ENCODE assay signal across 13 cellular contexts in genomic region chr11:61153593-61154090, GRCh38. TPM values are rescaled to one million over a fixed set of nuclear protein-coding genes. Genes with fewer than 3 reads are reported as not detected.
DNase-seq lines count a peak whose midpoint lies in the region; ATAC-seq and TF ChIP-seq lines count a peak whose summit lies in the region.
"Had no signal": no experiment of that assay in that cellular context is flagged by ENCODE, and none has a peak within 500 bp of the region (broad histone marks: within the 10 kb centered on the region; RNA-seq: fewer than 3 reads in every experiment).

No MANE protein-coding gene starts in this region.

- DNase-seq in LHCN-M2 (ENCODE audit: low read depth) (peak; percentile 43), choroid plexus epithelial cell (ENCODE audit: low read depth) (peak; percentile 45), lower lobe of right lung (no peak), stomach (no peak), ACHN (no peak), RPMI8226 (no peak), NCI-H2081 treated with DMSO at 0.1 percent for 48 hours (lab: John Stamatoyannopoulos, UW) (no peak)
- DNase-seq: activated CD4-positive, alpha-beta T cell treated with anti-CD3 and anti-CD28 coated beads, Interleukin-2, amount 50 U/mL, for 4 hours; NCI-H146; SHP77 had no signal

- no peak for TF ChIP-seq EP300 in stomach (IDR thresholded peaks at IDR 0.05)

- H3K36me3 ChIP-seq in lower lobe of right lung (peaks cover 3% of the 10 kb centered on the region), stomach (peaks cover 0 to 6% (median 0%) of the 10 kb centered on the region in 4 donors)
- H3K36me3 ChIP-seq: neutrophil had no signal

- no peak for TF ChIP-seq CTCF in choroid plexus epithelial cell (conservative IDR thresholded peaks at IDR 0.05; ENCODE audit: low read depth, low read length)
- no peak for TF ChIP-seq CTCF in lower lobe of right lung (IDR thresholded peaks at IDR 0.05)
- no peak for TF ChIP-seq CTCF in stomach (IDR thresholded peaks at IDR 0.05)

- H3K4me3 ChIP-seq in choroid plexus epithelial cell (ENCODE audit: low read depth, low read length), result no peak overlapping the region
- no peak overlapping the region for H3K4me3 ChIP-seq in lower lobe of right lung
- no peak overlapping the region for H3K4me3 ChIP-seq in stomach

- 46 to 84% (median 76%) methylated on average over 2 of the region's 2 CpGs for WGBS in stomach, 5 donors

- no peaks in the 10 kb centered on the region for H3K9me3 ChIP-seq in lower lobe of right lung
- H3K9me3 ChIP-seq in stomach, result peaks cover 0 to 7% (median 0%) of the 10 kb centered on the region in 4 donors
- H3K9me3 ChIP-seq: neutrophil had no signal

- H3K27me3 ChIP-seq in lower lobe of right lung (ENCODE audit: low read depth) (no peaks in the 10 kb centered on the region), stomach (no peaks in the 10 kb centered on the region)
- H3K27me3 ChIP-seq: neutrophil had no signal

- H3K4me1 ChIP-seq in lower lobe of right lung (peaks cover 58% of the 10 kb centered on the region), stomach (peaks cover 57 to 90% (median 76%) of the 10 kb centered on the region in 4 donors)

- no peak for TF ChIP-seq POLR2A in stomach (IDR thresholded peaks at IDR 0.05)

- H3K27ac ChIP-seq in lower lobe of right lung (peak overlapping the region; percentile 64), stomach (peak overlapping the region; percentile 60 to 88 (median 79))
- H3K27ac ChIP-seq: neutrophil had no signal

- intact Hi-C loops in lower lobe of right lung (cut with DNase I), result no loop called here
- intact Hi-C loops in stomach (cut with DNase I; ENCODE audit: low total_unique reads), result no loop called here

- in situ Hi-C loops in ACHN (cut with HindIII; ENCODE audit: low pct_ligation_motif_present, low pct_unique_long_range_greater_than_20kb, low sequenced_read_pairs), result no loop called here

- ATAC-seq in lower lobe of right lung (peak in 1 of 2 donors; percentile 7), HG02884 (IDR thresholded peaks at IDR 0.05; ENCODE audit: unreplicated experiment) (no peak)

RNA-seq across cellular contexts. Expression of gene VPS37C, which starts 7.6 kb away (rescaled TPM):
- total RNA-seq in LHCN-M2 (2014; rRNA removed), result 12.8 and 14.1 TPM in 2 replicates
- polyA plus RNA-seq in LHCN-M2 (2012), result 13.4 TPM
- total RNA-seq in lower lobe of right lung, result 39.7 TPM
- 10 to 100 TPM in 4 of 5 donors, 1 to 10 TPM in 1; 6.4 to 53.6 (median 37.1) TPM for total RNA-seq in stomach
- 10 to 100 TPM; 13.8 to 28.4 (median 26.9) TPM for polyA plus RNA-seq in stomach

RNA-seq across cellular contexts. Expression of gene PGA3, which starts 49.7 kb away (rescaled TPM):
- 1.0 and 4.4 TPM in 2 replicates for total RNA-seq in LHCN-M2 (2014; rRNA removed)
- polyA plus RNA-seq in LHCN-M2 (2012), result 1.7 TPM
- 1.3 TPM for total RNA-seq in lower lobe of right lung
- total RNA-seq in stomach, result over 10,000 TPM in 2 of 5 donors, 1,000 to 10,000 TPM in 1, 100 to 1,000 TPM in 2; 367 to 55,790 (median 1,114) TPM
- polyA plus RNA-seq in stomach, result over 10,000 TPM; 23,067 to 73,485 (median 39,030) TPM
- total RNA-seq: H4 had no signal

RNA-seq across cellular contexts. Expression of gene CD5, which starts 51.4 kb away (rescaled TPM):
- total RNA-seq in LHCN-M2 (2014; rRNA removed) (not detected in 2 replicates), lower lobe of right lung (3.5 TPM), stomach (10 to 100 TPM in 1 of 5 donors, 1 to 10 TPM in 1, not detected in 3; 1.7 to 14.2 TPM)
- 0.01 TPM for polyA plus RNA-seq in LHCN-M2 (2012)
- polyA plus RNA-seq in stomach, result 1 to 10 TPM in 1 of 3 donors, under 1 TPM in 2; 0.53 to 1.1 (median 0.75) TPM
- total RNA-seq: H4 had no signal

Comparison
In these comparisons a context has a peak if more than half of its experiments do, and no peak if none do; other contexts are left out.
1. DNase-seq: peak in LHCN-M2 (single experiment) and choroid plexus epithelial cell (single experiment); none in lower lobe of right lung (single experiment), stomach (single experiment), ACHN (single experiment), RPMI8226 (single experiment) and NCI-H2081 treated with DMSO at 0.1 percent for 48 hours (single experiment).
2. RNA of gene PGA3, which starts 49.7 kb away (total RNA-seq): 367 to 55,790 TPM in stomach; 1.0 to 4.4 TPM in LHCN-M2 and 1.3 TPM in lower lobe of right lung (single experiment); every median in the first group is over 10 times any median in the second.